In the genomic region with DNA sequence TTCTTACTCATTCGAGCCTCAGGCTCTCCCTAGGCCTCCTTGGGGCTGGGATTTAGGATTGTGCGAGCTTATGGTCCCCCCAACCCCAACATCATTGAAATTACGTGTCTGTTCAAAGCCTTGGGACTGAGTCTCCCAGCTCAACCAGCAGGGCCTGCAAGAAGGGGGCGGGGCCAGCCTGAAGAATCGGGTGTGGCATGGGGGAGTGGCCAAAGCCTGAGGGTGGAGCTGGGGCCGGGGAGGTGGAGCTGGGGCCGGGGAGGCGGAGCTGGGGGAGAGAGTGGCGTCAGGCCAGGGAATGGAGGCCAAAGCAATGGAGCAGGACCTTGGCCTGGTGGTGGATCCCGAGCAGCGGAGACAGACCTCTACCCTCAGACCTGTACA, we compare ENCODE assay signal across 15 cellular contexts. TPM values are rescaled to one million over a fixed set of nuclear protein-coding genes. Genes with fewer than 3 reads are reported as not detected.
DNase-seq lines count a peak whose midpoint lies in the region; ATAC-seq, FAIRE-seq and TF ChIP-seq lines count a peak whose summit lies in the region.
"Had no signal": no experiment of that assay in that cellular context is flagged by ENCODE, and none has a peak within 500 bp of the region (broad histone marks: within the 10 kb centered on the region; RNA-seq: fewer than 3 reads in every experiment).

No MANE protein-coding gene starts in this region.

- H3K36me3 Mint-ChIP-seq in astrocyte (ENCODE audit: low read depth, unreplicated experiment) (no peaks in the 10 kb centered on the region), type B pancreatic cell (no peaks in the 10 kb centered on the region)

- H3K9me3 ChIP-seq in astrocyte (ENCODE audit: insufficient read depth, low read depth, low read length) (no peaks in the 10 kb centered on the region), stomach (peaks cover 0 to 24% (median 17%) of the 10 kb centered on the region in 4 donors)

- peak overlapping the region; percentile 47 for H3K27ac Mint-ChIP-seq in astrocyte (ENCODE audit: unreplicated experiment)
- H3K27ac Mint-ChIP-seq in type B pancreatic cell: peak overlapping the region; percentile 95

- H3K36me3 ChIP-seq in astrocyte (ENCODE audit: insufficient read depth, low read length) (no peaks in the 10 kb centered on the region), stomach (no peaks in the 10 kb centered on the region)
- H3K36me3 ChIP-seq: heart right ventricle had no signal

- no peak overlapping the region for H3K9ac ChIP-seq in astrocyte (ENCODE audit: low read length)

- H4K20me1 ChIP-seq in astrocyte (ENCODE audit: insufficient read depth, low read length): no peaks in the 10 kb centered on the region

- ATAC-seq in GM21367 (IDR thresholded peaks at IDR 0.05; ENCODE audit: unreplicated experiment): no peak
- ATAC-seq: heart right ventricle had no signal

- WGBS in stomach, 5 donors: 62 to 69% (median 65%) methylated on average over 11 of the region's 11 CpGs

- H3K27me3 Mint-ChIP-seq in astrocyte (ENCODE audit: low read depth, unreplicated experiment) (peaks cover 7% of the 10 kb centered on the region), type B pancreatic cell (peaks cover 5% of the 10 kb centered on the region)

- no peak overlapping the region for H2AFZ ChIP-seq in astrocyte (ENCODE audit: low read depth, low read length)

- no peak for TF ChIP-seq EP300 in stomach (IDR thresholded peaks at IDR 0.05)

- H3K4me3 Mint-ChIP-seq in astrocyte (ENCODE audit: unreplicated experiment) (peak overlapping the region; percentile 88), type B pancreatic cell (peak overlapping the region; percentile 88)

- DNase-seq in stimulated activated CD4-positive, alpha-beta T cell treated with anti-CD3 and anti-CD28 coated beads, Interleukin-15, amount 100 ng/mL, for 24 hours: peak; percentile 11
- DNase-seq in stimulated activated CD4-positive, alpha-beta T cell treated with anti-CD3 and anti-CD28 coated beads, Interleukin-1b, Interleukin-23, amount 100 ng/mL, for 48 hours: no peak
- DNase-seq in astrocyte (ENCODE audit: low read depth) (no peak), islet precursor cell (peak; percentile 99), type B pancreatic cell (ENCODE audit: extremely low spot score, unreplicated experiment) (no peak), posterior cingulate gyrus (no peak), stomach (no peak)
- DNase-seq: activated CD4-positive, CD25-positive, alpha-beta regulatory T cell treated with anti-CD3 and anti-CD28 coated beads, Interleukin-2, amount 50 U/mL, for 72 hours; activated T-cell treated with anti-CD3 and anti-CD28 coated beads, Interleukin-2, amount 50 U/mL, for 1 hour; DMS153; heart right ventricle; NCI-H226; SW 1271 had no signal

- no peaks in the 10 kb centered on the region for H3K27me3 ChIP-seq in astrocyte (ENCODE audit: insufficient read depth, low read length)
- peaks cover 0 to 25% (median 10%) of the 10 kb centered on the region in 3 donors for H3K27me3 ChIP-seq in stomach

- no peak overlapping the region for H3K4me2 ChIP-seq in astrocyte (ENCODE audit: low read length)

- TF ChIP-seq POLR2A in stomach (IDR thresholded peaks at IDR 0.05): no peak

- H3K4me3 ChIP-seq in astrocyte (ENCODE audit: insufficient read depth, low read depth, low read length) (no peak overlapping the region), stomach (no peak overlapping the region)
- H3K4me3 ChIP-seq: heart right ventricle, lung had no signal

- H3K27ac ChIP-seq in astrocyte (ENCODE audit: low read depth, low read length) (no peak overlapping the region), stomach (no peak overlapping the region)

- H3K9me3 Mint-ChIP-seq in astrocyte (ENCODE audit: unreplicated experiment) (peaks cover 5% of the 10 kb centered on the region), type B pancreatic cell (no peaks in the 10 kb centered on the region)

- intact Hi-C loops in posterior cingulate gyrus (cut with DNase I) (no loop called here), stomach (cut with DNase I; ENCODE audit: low total_unique reads) (no loop called here)

- H3K4me1 ChIP-seq in astrocyte (ENCODE audit: insufficient read depth, low read length) (no peaks in the 10 kb centered on the region), stomach (peaks cover 0 to 5% (median 0%) of the 10 kb centered on the region in 4 donors)

- peaks cover 5% of the 10 kb centered on the region for H3K4me1 Mint-ChIP-seq in astrocyte (ENCODE audit: low read depth, unreplicated experiment)
- peaks cover 13% of the 10 kb centered on the region for H3K4me1 Mint-ChIP-seq in type B pancreatic cell (ENCODE audit: unreplicated experiment)

- H3K79me2 ChIP-seq in astrocyte (ENCODE audit: insufficient read depth, low read length): no peaks in the 10 kb centered on the region

- TF ChIP-seq CTCF in astrocyte (IDR thresholded peaks at IDR 0.05; ENCODE audit: insufficient read depth, low read depth, low read length) (no peak), type B pancreatic cell (conservative IDR thresholded peaks at IDR 0.05) (no peak), stomach (IDR thresholded peaks at IDR 0.05) (no peak)

- no peak for FAIRE-seq in astrocyte (lab: Jason Lieb, UNC)

RNA-seq across cellular contexts. Expression of a gene that starts 24.3 kb away (rescaled TPM):
- total RNA-seq in astrocyte (53.7 and 54.6 TPM in 2 replicates), type B pancreatic cell (ENCODE audit: low replicate concordance) (17.0 and 41.4 TPM in 2 replicates), stomach (100 to 1,000 TPM in 1 of 5 donors, 10 to 100 TPM in 4; 17.3 to 253 (median 67.5) TPM)
- 100 to 1,000 TPM in 1 of 3 donors, 10 to 100 TPM in 2; 20.9 to 116 (median 22.7) TPM for polyA plus RNA-seq in stomach

Comparison
In these comparisons a context has a peak if more than half of its experiments do, and no peak if none do; other contexts are left out.
1. DNase-seq: peak in stimulated activated CD4-positive, alpha-beta T cell treated with anti-CD3 and anti-CD28 coated beads, Interleukin-15, amount 100 ng/mL, for 24 hours (single experiment) and islet precursor cell (single experiment); none in stimulated activated CD4-positive, alpha-beta T cell treated with anti-CD3 and anti-CD28 coated beads, Interleukin-1b, Interleukin-23, amount 100 ng/mL, for 48 hours (single experiment), astrocyte (single experiment), type B pancreatic cell (single experiment), posterior cingulate gyrus (0 of 10) and stomach (single experiment).